In genomic region chr16:56514845-56515244, GRCh38 we compare ENCODE assay signal across 23 cellular contexts. TPM values are rescaled to one million over a fixed set of nuclear protein-coding genes. Genes with fewer than 3 reads are reported as not detected.
A peak's percentile ranks its signal among the peaks of the same experiment; 100 is the strongest.
DNase-seq lines count a peak whose midpoint lies in the region; ATAC-seq and TF ChIP-seq lines count a peak whose summit lies in the region.
"Had no signal": no experiment of that assay in that cellular context is flagged by ENCODE, and none has a peak within 500 bp of the region (broad histone marks: within the 10 kb centered on the region; RNA-seq: fewer than 3 reads in every experiment).

No MANE protein-coding gene starts in this region.

- 82 to 93% methylated on average over 3 of the region's 3 CpGs for WGBS in sigmoid colon, 2 donors

- peaks cover 42% of the 10 kb centered on the region for H3K4me1 Mint-ChIP-seq in activated naive CD8-positive, alpha-beta T cell treated with anti-CD3 and anti-CD28 coated beads for 36 hours
- H3K4me1 Mint-ChIP-seq in osteocyte (ENCODE audit: unreplicated experiment), result peaks cover 69% of the 10 kb centered on the region

- H3K4me1 ChIP-seq in Loucy (ENCODE audit: insufficient read depth, low read length, poor library complexity, severe bottlenecking), result peaks cover 20% of the 10 kb centered on the region
- H3K4me1 ChIP-seq in sigmoid colon, result peaks cover 0 to 44% (median 20%) of the 10 kb centered on the region in 4 donors

- H3K4me3 ChIP-seq in Loucy (ENCODE audit: low read length, poor library complexity, severe bottlenecking) (no peak overlapping the region), sigmoid colon (no peak overlapping the region)
- H3K4me3 ChIP-seq: coronary artery, lung, smooth muscle cell had no signal

- H3K9me3 ChIP-seq in Loucy (ENCODE audit: insufficient read depth, low read depth, low read length) (no peaks in the 10 kb centered on the region), sigmoid colon (no peaks in the 10 kb centered on the region)

- H3K27ac Mint-ChIP-seq in activated naive CD8-positive, alpha-beta T cell treated with anti-CD3 and anti-CD28 coated beads for 36 hours, result peak overlapping the region; percentile 12
- peak overlapping the region; percentile 88 for H3K27ac Mint-ChIP-seq in osteocyte (ENCODE audit: unreplicated experiment)
- H3K27ac Mint-ChIP-seq: activated CD4-positive, alpha-beta T cell treated with anti-CD3 and anti-CD28 coated beads, Interleukin-2, amount 10 ng/mL, durations not matched to agents 7 days and 5 days had no signal

- ATAC-seq in esophagus mucosa (peak; percentile 62), HG03095 (IDR thresholded peaks at IDR 0.05; ENCODE audit: unreplicated experiment) (no peak)

- no peak overlapping the region for H2AFZ ChIP-seq in Loucy (ENCODE audit: low read length)

- H3K27ac ChIP-seq in sigmoid colon, result no peak overlapping the region

- no peaks in the 10 kb centered on the region for H3K27me3 ChIP-seq in Loucy (ENCODE audit: insufficient read depth, low read length, poor library complexity, severe bottlenecking)
- no peaks in the 10 kb centered on the region for H3K27me3 ChIP-seq in sigmoid colon

- no peak for TF ChIP-seq POLR2A in sigmoid colon (IDR thresholded peaks at IDR 0.05)

- no peak overlapping the region for H3K9ac ChIP-seq in Loucy (ENCODE audit: low read depth, low read length, poor library complexity, severe bottlenecking)

- peaks cover 3% of the 10 kb centered on the region for H3K36me3 Mint-ChIP-seq in activated naive CD8-positive, alpha-beta T cell treated with anti-CD3 and anti-CD28 coated beads for 36 hours
- H3K36me3 Mint-ChIP-seq in osteocyte (ENCODE audit: unreplicated experiment), result peaks cover 24% of the 10 kb centered on the region

- H3K4me2 ChIP-seq in Loucy (ENCODE audit: low read depth, low read length, poor library complexity, severe bottlenecking), result peak overlapping the region; percentile 11
- H3K4me2 ChIP-seq: smooth muscle cell had no signal

- intact Hi-C loops in sigmoid colon (cut with DNase I), result loop anchor here (2.0 kb wide), 1 partner anchor 86 kb away; no protein-coding TSS in a partner anchor

- no peak for TF ChIP-seq CTCF in Loucy (conservative IDR thresholded peaks at IDR 0.05; ENCODE audit: low read length)
- no peak for TF ChIP-seq CTCF in osteocyte (IDR thresholded peaks at IDR 0.05)
- TF ChIP-seq CTCF in sigmoid colon (IDR thresholded peaks at IDR 0.05), result no peak

- no peak for DNase-seq in activated naive CD8-positive, alpha-beta T cell treated with anti-CD3 and anti-CD28 coated beads for 36 hours
- no peak for DNase-seq in osteocyte (ENCODE audit: extremely low spot score, unreplicated experiment)
- DNase-seq in occipital lobe (lab: John Stamatoyannopoulos, UW), result no peak
- DNase-seq in sigmoid colon, result no peak
- DNase-seq in NCI-H2107 treated with DMSO at 0.1 percent for 48 hours (lab: John Stamatoyannopoulos, UW; ENCODE audit: unreplicated experiment), result no peak
- DNase-seq: activated CD4-positive, alpha-beta T cell treated with anti-CD3 and anti-CD28 coated beads, Interleukin-2, amount 10 ng/mL, durations not matched to agents 7 days and 5 days; activated CD8-positive, alpha-beta memory T cell treated with anti-CD3 and anti-CD28 coated beads, Interleukin-2, amount 50 U/mL, for 4 hours; activated gamma-delta T cell; CD8-positive, alpha-beta memory T cell; KBM-7; naive B cell; NCI-H1105; NCI-H774; stimulated activated CD4-positive, alpha-beta T cell treated with anti-CD3 and anti-CD28 coated beads, Interleukin-4, amount 100 ng/mL, for 24 hours had no signal

- no peaks in the 10 kb centered on the region for H4K20me1 ChIP-seq in Loucy (ENCODE audit: insufficient read depth, low read length, poor library complexity, severe bottlenecking)

- H3K79me2 ChIP-seq in Loucy (ENCODE audit: insufficient read depth, low read length), result peaks cover 7% of the 10 kb centered on the region; the same call in 1 of the 2 replicates

- H3F3A ChIP-seq in Loucy (ENCODE audit: low read depth), result no peaks in the 10 kb centered on the region

- no peaks in the 10 kb centered on the region for H3K27me3 Mint-ChIP-seq in activated naive CD8-positive, alpha-beta T cell treated with anti-CD3 and anti-CD28 coated beads for 36 hours
- no peaks in the 10 kb centered on the region for H3K27me3 Mint-ChIP-seq in osteocyte (ENCODE audit: unreplicated experiment)
- H3K27me3 Mint-ChIP-seq: activated CD4-positive, alpha-beta T cell treated with anti-CD3 and anti-CD28 coated beads, Interleukin-2, amount 10 ng/mL, durations not matched to agents 7 days and 5 days; CD8-positive, alpha-beta memory T cell; naive B cell had no signal

- H3K36me3 ChIP-seq in Loucy (ENCODE audit: insufficient read depth, low read length) (peaks cover 8% of the 10 kb centered on the region; the same call in 1 of the 2 replicates), sigmoid colon (peaks cover 0 to 25% (median 4%) of the 10 kb centered on the region in 4 donors)

- no peaks in the 10 kb centered on the region for H3K9me2 ChIP-seq in Loucy (replicated peaks; ENCODE audit: low read depth, low read length)

- no peak overlapping the region for H3K4me3 Mint-ChIP-seq in activated naive CD8-positive, alpha-beta T cell treated with anti-CD3 and anti-CD28 coated beads for 36 hours
- no peak overlapping the region for H3K4me3 Mint-ChIP-seq in osteocyte (ENCODE audit: unreplicated experiment)
- H3K4me3 Mint-ChIP-seq: activated CD4-positive, alpha-beta T cell treated with anti-CD3 and anti-CD28 coated beads, Interleukin-2, amount 10 ng/mL, durations not matched to agents 7 days and 5 days had no signal

- no peaks in the 10 kb centered on the region for H3K9me3 Mint-ChIP-seq in activated naive CD8-positive, alpha-beta T cell treated with anti-CD3 and anti-CD28 coated beads for 36 hours
- H3K9me3 Mint-ChIP-seq in osteocyte (ENCODE audit: unreplicated experiment), result no peaks in the 10 kb centered on the region
- H3K9me3 Mint-ChIP-seq: activated CD4-positive, alpha-beta T cell treated with anti-CD3 and anti-CD28 coated beads, Interleukin-2, amount 10 ng/mL, durations not matched to agents 7 days and 5 days; CD8-positive, alpha-beta memory T cell; naive B cell had no signal

- TF ChIP-seq EP300 in sigmoid colon (IDR thresholded peaks at IDR 0.05), result no peak

RNA-seq across cellular contexts. Expression of gene BBS2, which starts 5.0 kb away (rescaled TPM):
- total RNA-seq in activated naive CD8-positive, alpha-beta T cell treated with anti-CD3 and anti-CD28 coated beads for 36 hours, result 1 to 10 TPM; 9.3 to 9.6 TPM
- total RNA-seq in esophagus mucosa (35.3 TPM), osteocyte (58.7 and 66.0 TPM in 2 replicates), occipital lobe (124 TPM), sigmoid colon (10 to 100 TPM; 40.8 to 74.2 (median 48.0) TPM)
- polyA plus RNA-seq in sigmoid colon, result 10 to 100 TPM; 13.2 to 33.6 (median 25.7) TPM

RNA-seq across cellular contexts. Expression of gene MT4, which starts 50.0 kb away (rescaled TPM):
- not detected for total RNA-seq in activated naive CD8-positive, alpha-beta T cell treated with anti-CD3 and anti-CD28 coated beads for 36 hours
- total RNA-seq in esophagus mucosa, result 8.4 TPM
- not detected in 2 replicates for total RNA-seq in osteocyte
- total RNA-seq in occipital lobe, result not detected
- total RNA-seq in sigmoid colon, result not detected
- not detected for polyA plus RNA-seq in sigmoid colon
- total RNA-seq: activated CD4-positive, alpha-beta T cell treated with anti-CD3 and anti-CD28 coated beads, Interleukin-2, amount 10 ng/mL, durations not matched to agents 7 days and 5 days; astrocyte; CD8-positive, alpha-beta memory T cell; glomerular endothelial cell; lung; posterior vena cava; smooth muscle cell had no signal
- polyA plus RNA-seq: CD8-positive, alpha-beta memory T cell; lung; smooth muscle cell had no signal
